In the genomic region with DNA sequence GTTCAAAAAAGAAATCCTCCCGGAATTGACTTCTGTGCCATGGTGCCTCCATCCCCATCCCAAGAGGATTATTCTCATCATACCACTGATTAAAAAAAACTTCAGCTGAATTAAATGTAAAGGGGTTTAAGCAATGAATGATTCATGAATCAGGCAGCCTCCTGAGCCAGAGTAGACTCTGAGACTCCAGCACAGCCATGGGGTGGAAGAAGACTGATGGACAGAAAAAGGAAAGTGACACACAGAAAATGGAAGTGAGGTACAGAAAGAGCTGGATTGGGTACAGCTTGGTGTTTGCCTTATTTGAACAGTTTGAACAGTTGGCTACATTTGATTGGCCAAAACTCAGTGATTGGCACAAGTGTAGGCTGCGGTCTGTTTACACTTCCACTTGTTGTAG, we compare ENCODE assay signal across 19 cellular contexts.
DNase-seq lines count a peak whose midpoint lies in the region; ATAC-seq and TF ChIP-seq lines count a peak whose summit lies in the region.
"Had no signal": no experiment of that assay in that cellular context is flagged by ENCODE, and none has a peak within 500 bp of the region (broad histone marks: within the 10 kb centered on the region; RNA-seq: fewer than 3 reads in every experiment).

No MANE protein-coding gene starts in this region.

- no peak for TF ChIP-seq POLR2A in right lobe of liver (IDR thresholded peaks at IDR 0.05)

- H3K4me3 Mint-ChIP-seq in osteocyte (ENCODE audit: unreplicated experiment): no peak overlapping the region
- H3K4me3 Mint-ChIP-seq: GM23338 had no signal

- H3K4me3 ChIP-seq in mesenchymal stem cell (ENCODE audit: insufficient read depth in 1 of 2, low read depth in 1 of 2, low read length in 2 of 2) (no peak overlapping the region), right lobe of liver (no peak overlapping the region)
- H3K4me3 ChIP-seq: A549, GM23338, K562, MG63, Peyer's patch had no signal

- H2BK12ac ChIP-seq in mesenchymal stem cell (ENCODE audit: low read length in 2 of 2): no peak overlapping the region

- peaks cover 6% of the 10 kb centered on the region for H3K4me1 Mint-ChIP-seq in osteocyte (ENCODE audit: unreplicated experiment)

- no peaks in the 10 kb centered on the region for H3K9me3 Mint-ChIP-seq in osteocyte (ENCODE audit: unreplicated experiment)
- H3K9me3 Mint-ChIP-seq: GM23338 had no signal

- H3K36me3 ChIP-seq in mesenchymal stem cell (ENCODE audit: control insufficient read depth in 1 of 2, insufficient read depth in 2 of 2, low read depth in 1 of 2, low read length in 2 of 2) (no peaks in the 10 kb centered on the region), right lobe of liver (no peaks in the 10 kb centered on the region)
- H3K36me3 ChIP-seq: MG63, Peyer's patch had no signal

- WGBS in mesenchymal stem cell: no CpG with 5 or more reads among the region's 2 CpGs
- whole genome bisulfite sequencing in right lobe of liver (ENCODE audit: insufficient coverage, low coverage, low lambda C conversion rate, missing lambda C conversion rate): 77% methylated on average over 2 of the region's 2 CpGs

- no peak overlapping the region for H3K23ac ChIP-seq in mesenchymal stem cell (ENCODE audit: low read length in 2 of 2)

- TF ChIP-seq CTCF in right lobe of liver (IDR thresholded peaks at IDR 0.05) (no peak), osteocyte (IDR thresholded peaks at IDR 0.05) (no peak)

- H4K91ac ChIP-seq in mesenchymal stem cell (ENCODE audit: low read length): no peak overlapping the region

- H3K79me1 ChIP-seq in mesenchymal stem cell (replicated peaks; ENCODE audit: low read length, poor library complexity, severe bottlenecking): no peaks in the 10 kb centered on the region

- H2BK15ac ChIP-seq in mesenchymal stem cell (ENCODE audit: low read depth, poor library complexity, severe bottlenecking): no peak overlapping the region

- peak overlapping the region; percentile 74 for H3K9ac ChIP-seq in mesenchymal stem cell (ENCODE audit: low read length)

- DNase-seq in Daoy (ENCODE audit: low read depth) (peak; percentile 18), LHCN-M2 (ENCODE audit: low read depth) (peak; percentile 35), caudate nucleus (lab: John Stamatoyannopoulos, UW) (no peak), mesenchymal stem cell (no peak), right lobe of liver (no peak), osteocyte (ENCODE audit: extremely low spot score, unreplicated experiment) (no peak), NCI-H526 (lab: John Stamatoyannopoulos, UW) (no peak)
- DNase-seq: AML-193, Calu3, MG63, NCI-H1092 treated with DMSO at 0.1 percent for 48 hours, NCI-H1694 treated with DMSO at 0.1 percent for 48 hours, NCI-H748 treated with DMSO at 0.1 percent for 48 hours, Peyer's patch, SHP77 treated with DMSO at 0.1 percent for 48 hours had no signal

- ATAC-seq in right lobe of liver: no peak
- ATAC-seq in HG03097 (IDR thresholded peaks at IDR 0.05; ENCODE audit: low FRiP score, unreplicated experiment): no peak
- ATAC-seq: A549, GM23338, K562 had no signal

- no peak overlapping the region for H3K4ac ChIP-seq in mesenchymal stem cell (ENCODE audit: low read depth in 1 of 2, low read length in 2 of 2)

- H3K27me3 ChIP-seq in mesenchymal stem cell (ENCODE audit: control insufficient read depth in 1 of 2, insufficient read depth in 1 of 2, low read length in 2 of 2): no peaks in the 10 kb centered on the region
- H3K27me3 ChIP-seq in right lobe of liver: no peaks in the 10 kb centered on the region
- H3K27me3 ChIP-seq: MG63, Peyer's patch had no signal

- no peaks in the 10 kb centered on the region for H3K9me3 ChIP-seq in mesenchymal stem cell (ENCODE audit: control insufficient read depth, low read length)
- H3K9me3 ChIP-seq in right lobe of liver: no peaks in the 10 kb centered on the region
- H3K9me3 ChIP-seq: A549, MG63, Peyer's patch had no signal

- H3K27ac Mint-ChIP-seq in osteocyte (ENCODE audit: unreplicated experiment): no peak overlapping the region
- H3K27ac Mint-ChIP-seq: GM23338 had no signal

- no peak overlapping the region for H3K14ac ChIP-seq in mesenchymal stem cell (ENCODE audit: low read length in 2 of 2)

- H2BK5ac ChIP-seq in mesenchymal stem cell (ENCODE audit: low read depth, low read length, poor library complexity, severe bottlenecking): no peak overlapping the region

- no peak overlapping the region for H4K8ac ChIP-seq in mesenchymal stem cell (ENCODE audit: low read length)

- intact Hi-C loops in right lobe of liver (cut with DNase I): no loop called here

- H2AK5ac ChIP-seq in mesenchymal stem cell (ENCODE audit: low read length, severe bottlenecking): no peak overlapping the region

- H3K27ac ChIP-seq in caudate nucleus (ENCODE audit: low read depth, low read length) (peak overlapping the region; percentile 77), mesenchymal stem cell (ENCODE audit: low read length, poor library complexity, severe bottlenecking) (no peak overlapping the region), right lobe of liver (no peak overlapping the region)
- H3K27ac ChIP-seq: A549, Peyer's patch had no signal

- no peaks in the 10 kb centered on the region for H3K4me1 ChIP-seq in mesenchymal stem cell (ENCODE audit: control insufficient read depth, insufficient read depth, low read depth, low read length)
- H3K4me1 ChIP-seq in right lobe of liver: peaks cover 0 to 5% (median 0%) of the 10 kb centered on the region in 4 donors
- H3K4me1 ChIP-seq: Peyer's patch had no signal

- no peak overlapping the region for H3K18ac ChIP-seq in mesenchymal stem cell (ENCODE audit: low read depth in 1 of 2, low read length in 2 of 2)

- H2BK120ac ChIP-seq in mesenchymal stem cell (ENCODE audit: low read depth, low read length): no peak overlapping the region

- H3K4me2 ChIP-seq in mesenchymal stem cell (ENCODE audit: low read length, poor library complexity, severe bottlenecking): no peak overlapping the region
- H3K4me2 ChIP-seq: A549, GM23338 had no signal

- H3K36me3 Mint-ChIP-seq in osteocyte (ENCODE audit: unreplicated experiment): no peaks in the 10 kb centered on the region

- H3K27me3 Mint-ChIP-seq in osteocyte (ENCODE audit: unreplicated experiment): peaks cover 3% of the 10 kb centered on the region

- H2AFZ ChIP-seq in mesenchymal stem cell (ENCODE audit: low read depth, low read length): no peak overlapping the region
- H2AFZ ChIP-seq: GM23338 had no signal

Comparison
In these comparisons a context has a peak if more than half of its experiments do, and no peak if none do; other contexts are left out.
1. DNase-seq: peak in Daoy (single experiment) and LHCN-M2 (single experiment); none in caudate nucleus (0 of 61), mesenchymal stem cell (single experiment), right lobe of liver (0 of 3), osteocyte (single experiment) and NCI-H526 (0 of 2).